ENCODE assay signal across 1 cellular context in the genomic region with DNA sequence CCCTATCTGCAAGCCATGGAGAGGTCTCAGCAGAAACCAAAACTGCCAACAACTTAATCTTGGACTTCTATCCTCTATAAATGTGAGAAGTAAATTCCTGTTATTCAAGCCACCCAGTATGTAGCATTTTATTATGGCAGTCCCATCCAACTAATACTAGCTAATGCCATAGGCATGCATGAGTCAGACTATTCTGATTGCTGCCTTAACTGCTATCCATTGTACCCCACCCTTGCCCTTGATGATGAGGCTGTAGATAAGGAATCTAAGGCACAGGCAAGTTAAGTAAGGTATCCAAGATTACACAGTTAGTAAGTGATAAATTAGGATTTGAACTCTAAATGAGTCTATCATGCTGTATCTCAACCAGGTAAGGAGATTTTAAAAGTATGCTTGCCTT.
TF ChIP-seq lines count a peak whose summit lies in the region.

No MANE protein-coding gene starts in this region.

TF ChIP-seq in SK-N-SH, 30 proteins besides CTCF, POLR2A, EP300 and RAD21 (continued from another document):
- TF ChIP-seq, protein P1, sequence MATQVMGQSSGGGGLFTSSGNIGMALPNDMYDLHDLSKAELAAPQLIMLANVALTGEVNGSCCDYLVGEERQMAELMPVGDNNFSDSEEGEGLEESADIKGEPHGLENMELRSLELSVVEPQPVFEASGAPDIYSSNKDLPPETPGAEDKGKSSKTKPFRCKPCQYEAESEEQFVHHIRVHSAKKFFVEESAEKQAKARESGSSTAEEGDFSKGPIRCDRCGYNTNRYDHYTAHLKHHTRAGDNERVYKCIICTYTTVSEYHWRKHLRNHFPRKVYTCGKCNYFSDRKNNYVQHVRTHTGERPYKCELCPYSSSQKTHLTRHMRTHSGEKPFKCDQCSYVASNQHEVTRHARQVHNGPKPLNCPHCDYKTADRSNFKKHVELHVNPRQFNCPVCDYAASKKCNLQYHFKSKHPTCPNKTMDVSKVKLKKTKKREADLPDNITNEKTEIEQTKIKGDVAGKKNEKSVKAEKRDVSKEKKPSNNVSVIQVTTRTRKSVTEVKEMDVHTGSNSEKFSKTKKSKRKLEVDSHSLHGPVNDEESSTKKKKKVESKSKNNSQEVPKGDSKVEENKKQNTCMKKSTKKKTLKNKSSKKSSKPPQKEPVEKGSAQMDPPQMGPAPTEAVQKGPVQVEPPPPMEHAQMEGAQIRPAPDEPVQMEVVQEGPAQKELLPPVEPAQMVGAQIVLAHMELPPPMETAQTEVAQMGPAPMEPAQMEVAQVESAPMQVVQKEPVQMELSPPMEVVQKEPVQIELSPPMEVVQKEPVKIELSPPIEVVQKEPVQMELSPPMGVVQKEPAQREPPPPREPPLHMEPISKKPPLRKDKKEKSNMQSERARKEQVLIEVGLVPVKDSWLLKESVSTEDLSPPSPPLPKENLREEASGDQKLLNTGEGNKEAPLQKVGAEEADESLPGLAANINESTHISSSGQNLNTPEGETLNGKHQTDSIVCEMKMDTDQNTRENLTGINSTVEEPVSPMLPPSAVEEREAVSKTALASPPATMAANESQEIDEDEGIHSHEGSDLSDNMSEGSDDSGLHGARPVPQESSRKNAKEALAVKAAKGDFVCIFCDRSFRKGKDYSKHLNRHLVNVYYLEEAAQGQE (IDR thresholded peaks at IDR 0.05; ENCODE audit: low read depth, low read length): peak; percentile 76; the same call in 1 of the 2 replicates
- TF ChIP-seq GABPA (IDR thresholded peaks at IDR 0.05; ENCODE audit: low read depth): no peak
- no peak for TF ChIP-seq GATA2 (CRISPR knock-in tag; IDR thresholded peaks at IDR 0.05)
- peak; percentile 25; the same call in 1 of the 2 replicates for TF ChIP-seq YY1 (IDR thresholded peaks at IDR 0.05; ENCODE audit: low read depth)
- peak; percentile 77 for TF ChIP-seq NFIC (IDR thresholded peaks at IDR 0.05; ENCODE audit: borderline replicate concordance)
- TF ChIP-seq RCOR1 (IDR thresholded peaks at IDR 0.05; ENCODE audit: low read length): no peak
- TF ChIP-seq SMC3 (IDR thresholded peaks at IDR 0.05; ENCODE audit: low read depth, low read length): no peak
- 0 out of 2 replicates have a peak, but pooled peaks have one; percentile 11 for TF ChIP-seq MEF2A (IDR thresholded peaks at IDR 0.05; ENCODE audit: borderline replicate concordance, low read depth)
- no peak for TF ChIP-seq RFX5 (IDR thresholded peaks at IDR 0.05; ENCODE audit: low read length)
- TF ChIP-seq FOXJ3 (CRISPR knock-in tag; IDR thresholded peaks at IDR 0.05): no peak
- TF ChIP-seq, protein P2, sequence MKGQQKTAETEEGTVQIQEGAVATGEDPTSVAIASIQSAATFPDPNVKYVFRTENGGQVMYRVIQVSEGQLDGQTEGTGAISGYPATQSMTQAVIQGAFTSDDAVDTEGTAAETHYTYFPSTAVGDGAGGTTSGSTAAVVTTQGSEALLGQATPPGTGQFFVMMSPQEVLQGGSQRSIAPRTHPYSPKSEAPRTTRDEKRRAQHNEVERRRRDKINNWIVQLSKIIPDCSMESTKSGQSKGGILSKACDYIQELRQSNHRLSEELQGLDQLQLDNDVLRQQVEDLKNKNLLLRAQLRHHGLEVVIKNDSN (IDR thresholded peaks at IDR 0.05; ENCODE audit: borderline replicate concordance, low read depth): no peak
- TF ChIP-seq SIN3A (IDR thresholded peaks at IDR 0.05; ENCODE audit: borderline replicate concordance, low read depth, low read length): no peak
- TF ChIP-seq, protein P3, sequence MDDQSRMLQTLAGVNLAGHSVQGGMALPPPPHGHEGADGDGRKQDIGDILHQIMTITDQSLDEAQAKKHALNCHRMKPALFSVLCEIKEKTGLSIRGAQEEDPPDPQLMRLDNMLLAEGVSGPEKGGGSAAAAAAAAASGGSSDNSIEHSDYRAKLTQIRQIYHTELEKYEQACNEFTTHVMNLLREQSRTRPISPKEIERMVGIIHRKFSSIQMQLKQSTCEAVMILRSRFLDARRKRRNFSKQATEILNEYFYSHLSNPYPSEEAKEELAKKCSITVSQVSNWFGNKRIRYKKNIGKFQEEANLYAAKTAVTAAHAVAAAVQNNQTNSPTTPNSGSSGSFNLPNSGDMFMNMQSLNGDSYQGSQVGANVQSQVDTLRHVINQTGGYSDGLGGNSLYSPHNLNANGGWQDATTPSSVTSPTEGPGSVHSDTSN (IDR thresholded peaks at IDR 0.05): peak; percentile 66
- no peak for TF ChIP-seq TAF1 (IDR thresholded peaks at IDR 0.05; ENCODE audit: borderline replicate concordance, low read depth, low read length)
- TF ChIP-seq FOSL2 (IDR thresholded peaks at IDR 0.05; ENCODE audit: borderline replicate concordance, low read depth): peak; percentile 92
- TF ChIP-seq RXRA (IDR thresholded peaks at IDR 0.05; ENCODE audit: borderline replicate concordance, low read depth): peak; percentile 65; the same call in 1 of the 2 replicates
